10 cellular contexts compared by ENCODE assay signal in the genomic region with DNA sequence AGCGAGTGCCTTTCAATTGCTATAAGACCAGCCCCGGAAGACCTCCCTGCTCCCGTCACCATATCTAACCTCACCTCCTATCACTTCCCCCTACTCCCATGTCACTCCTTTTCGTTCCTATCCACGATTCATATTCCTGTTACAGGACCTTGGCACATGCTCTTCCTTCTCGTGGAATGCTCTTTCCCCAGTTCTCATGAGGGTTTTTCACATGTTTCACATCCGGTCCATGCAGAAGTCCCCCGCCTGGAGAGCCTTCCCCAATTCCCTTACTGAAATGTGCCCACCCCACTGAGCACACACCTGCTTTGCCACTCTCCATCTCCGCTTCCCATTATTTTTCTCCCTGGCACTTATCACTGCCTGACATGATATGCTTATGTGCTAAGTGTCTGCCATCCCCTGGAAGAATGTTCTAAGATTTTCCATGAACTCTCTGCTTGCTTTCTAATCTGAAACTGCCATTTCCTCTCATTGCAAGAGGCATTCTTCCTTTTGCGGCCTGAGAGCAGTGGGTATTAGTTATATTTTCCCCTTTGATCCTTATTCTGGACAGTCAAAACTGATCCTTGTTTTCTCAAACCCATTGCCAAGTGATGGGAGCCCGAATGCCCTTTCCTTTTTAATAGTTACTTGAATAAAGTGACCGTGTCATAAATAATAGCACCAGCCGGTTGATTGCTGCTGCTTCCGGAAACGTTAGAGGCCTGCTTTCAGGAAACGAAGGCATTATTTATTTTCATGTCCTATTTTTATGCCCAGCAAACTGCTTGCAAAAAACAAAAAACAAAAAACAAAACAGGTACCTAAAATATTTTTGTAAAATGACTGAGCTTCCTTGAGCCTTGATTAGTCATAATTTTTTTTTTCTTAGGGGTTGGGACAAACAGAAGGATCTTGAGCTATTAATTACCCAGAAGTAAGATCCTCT.
DNase-seq lines count a peak whose midpoint lies in the region; ATAC-seq and TF ChIP-seq lines count a peak whose summit lies in the region.
"Had no signal": no experiment of that assay in that cellular context is flagged by ENCODE, and none has a peak within 500 bp of the region (broad histone marks: within the 10 kb centered on the region; RNA-seq: fewer than 3 reads in every experiment).

No MANE protein-coding gene starts in this region.

- no peaks in the 10 kb centered on the region for H3K27me3 Mint-ChIP-seq in activated B cell treated with CpG ODN at 0.5 μM for 24 hours
- H3K27me3 Mint-ChIP-seq in stimulated activated naive B cell treated with anti-CD40 and anti-IgM and Interleukin-4, amounts not matched to agents 10 μg/mL and 1 μg/mL and 100 μg/mL, for 72 hours = no peaks in the 10 kb centered on the region
- H3K27me3 Mint-ChIP-seq: dendritic cell treated with granulocyte-macrophage colony-stimulating factor and Interleukin-4, amounts not matched to agents 40 ng/mL and 50 ng/mL, for 4 days had no signal

- no peaks in the 10 kb centered on the region for H3K36me3 Mint-ChIP-seq in activated B cell treated with CpG ODN at 0.5 μM for 24 hours (ENCODE audit: low read depth)
- peaks cover 12 to 28% of the 10 kb centered on the region in 2 donors for H3K36me3 Mint-ChIP-seq in stimulated activated naive B cell treated with anti-CD40 and anti-IgM and Interleukin-4, amounts not matched to agents 10 μg/mL and 1 μg/mL and 100 μg/mL, for 72 hours

- H3K79me2 ChIP-seq in HCT116 (ENCODE audit: insufficient read depth, low read length) = no peaks in the 10 kb centered on the region

- TF ChIP-seq RAD21 in HCT116 (IDR thresholded peaks at IDR 0.05; ENCODE audit: low read depth) = no peak

- ATAC-seq in HCT116 (no peak), activated B cell treated with CpG ODN at 0.5 μM for 24 hours (ENCODE audit: low read depth) (no peak), HG02571 (IDR thresholded peaks at IDR 0.05; ENCODE audit: unreplicated experiment) (no peak), HG02970 (IDR thresholded peaks at IDR 0.05; ENCODE audit: low FRiP score, unreplicated experiment) (no peak)
- ATAC-seq in stimulated activated naive B cell treated with anti-CD40 and anti-IgM and Interleukin-4, amounts not matched to agents 10 μg/mL and 1 μg/mL and 100 μg/mL, for 72 hours (replicated peaks) = no peak
- ATAC-seq: activated T-cell treated with anti-CD3 and anti-CD28 coated beads, Interleukin-2, amount 50 U/mL, for 4 hours had no signal

- H3K27ac ChIP-seq in HCT116 (ENCODE audit: low read depth, low read length) = peak overlapping the region; percentile 5; the same call in 1 of the 2 replicates
- H3K27ac ChIP-seq: neutrophil had no signal

- TF ChIP-seq POLR2A in HCT116 (IDR thresholded peaks at IDR 0.05; ENCODE audit: borderline replicate concordance, extremely low read depth, insufficient read depth, insufficient read length) = no peak

- DNase-seq in HCT116 (ENCODE audit: low read depth, low spot score) (no peak), activated B cell treated with CpG ODN at 0.5 μM for 24 hours (no peak), iris pigment epithelial cell (ENCODE audit: low read depth) (peak; percentile 13), RPMI8226 (no peak)
- no peak for DNase-seq in stimulated activated naive B cell treated with anti-CD40 and anti-IgM and Interleukin-4, amounts not matched to agents 10 μg/mL and 1 μg/mL and 100 μg/mL, for 72 hours
- DNase-seq: activated T-cell treated with anti-CD3 and anti-CD28 coated beads, Interleukin-2, amount 50 U/mL, for 4 hours had no signal

- H3K4me2 ChIP-seq in HCT116 (ENCODE audit: low read length) = peak overlapping the region; percentile 55

- no TSS peak for BruUV-seq in HCT116 (replicated peaks; lab: Mats Ljungman, UMichigan)

- peaks cover 34% of the 10 kb centered on the region for H3K4me1 Mint-ChIP-seq in activated B cell treated with CpG ODN at 0.5 μM for 24 hours
- H3K4me1 Mint-ChIP-seq in stimulated activated naive B cell treated with anti-CD40 and anti-IgM and Interleukin-4, amounts not matched to agents 10 μg/mL and 1 μg/mL and 100 μg/mL, for 72 hours = peaks cover 37 to 50% of the 10 kb centered on the region in 2 donors

- CTCF ChIA-PET in HCT116 (lab: Charles Lee) = interaction anchor here (0.6 to 0.7 kb wide), 2 partner anchors 16 to 108 kb away, joined by 3 read pairs; no protein-coding TSS in a partner anchor
- CTCF ChIA-PET in activated B cell treated with CpG ODN at 0.5 μM for 24 hours (lab: Charles Lee) = no interaction called here

- POLR2A ChIA-PET in HCT116 (lab: Charles Lee) = interaction anchor here (0.7 kb wide), 1 partner anchor 16 kb away, joined by 3 read pairs; no protein-coding TSS in a partner anchor
- POLR2A ChIA-PET in activated B cell treated with CpG ODN at 0.5 μM for 24 hours (lab: Charles Lee) = interaction anchor here (0.6 kb wide), 1 partner anchor 22 kb away, joined by 3 read pairs; no protein-coding TSS in a partner anchor

- peak overlapping the region; percentile 69 for H3K27ac Mint-ChIP-seq in activated B cell treated with CpG ODN at 0.5 μM for 24 hours
- H3K27ac Mint-ChIP-seq in stimulated activated naive B cell treated with anti-CD40 and anti-IgM and Interleukin-4, amounts not matched to agents 10 μg/mL and 1 μg/mL and 100 μg/mL, for 72 hours = peak overlapping the region; percentile 93
- H3K27ac Mint-ChIP-seq: dendritic cell treated with granulocyte-macrophage colony-stimulating factor and Interleukin-4, amounts not matched to agents 40 ng/mL and 50 ng/mL, for 4 days had no signal

- H3K9me3 Mint-ChIP-seq in activated B cell treated with CpG ODN at 0.5 μM for 24 hours = peaks cover 6% of the 10 kb centered on the region
- H3K9me3 Mint-ChIP-seq in stimulated activated naive B cell treated with anti-CD40 and anti-IgM and Interleukin-4, amounts not matched to agents 10 μg/mL and 1 μg/mL and 100 μg/mL, for 72 hours = peaks cover 22 to 27% of the 10 kb centered on the region in 2 donors

- no peaks in the 10 kb centered on the region for H3K9me3 ChIP-seq in HCT116 (ENCODE audit: control insufficient read depth in 1 of 2, insufficient read depth in 1 of 2, low read depth in 1 of 2, low read length in 2 of 2)
- H3K9me3 ChIP-seq: neutrophil had no signal

- no peaks in the 10 kb centered on the region for H3K36me3 ChIP-seq in HCT116 (ENCODE audit: control insufficient read depth in 1 of 2, insufficient read depth in 2 of 2, low read length in 2 of 2)
- H3K36me3 ChIP-seq: neutrophil had no signal

- intact Hi-C loops in HCT116 (cut with micrococcal nuclease) (no loop called here), activated B cell treated with CpG ODN at 0.5 μM for 24 hours (cut with micrococcal nuclease) (no loop called here)

- H3K4me1 ChIP-seq in HCT116 (ENCODE audit: control insufficient read depth in 1 of 2, insufficient read depth in 2 of 2, low read length in 2 of 2) = peaks cover 4 to 39% of the 10 kb centered on the region in 2 experiments; a peak in 3 of 4 replicates

- peak overlapping the region; percentile 46 for H3K4me3 Mint-ChIP-seq in activated B cell treated with CpG ODN at 0.5 μM for 24 hours
- H3K4me3 Mint-ChIP-seq in stimulated activated naive B cell treated with anti-CD40 and anti-IgM and Interleukin-4, amounts not matched to agents 10 μg/mL and 1 μg/mL and 100 μg/mL, for 72 hours = peak overlapping the region; percentile 40 to 42
- H3K4me3 Mint-ChIP-seq: activated T-cell treated with anti-CD3 and anti-CD28 coated beads, Interleukin-2, amount 50 U/mL, for 4 hours; dendritic cell treated with granulocyte-macrophage colony-stimulating factor and Interleukin-4, amounts not matched to agents 40 ng/mL and 50 ng/mL, for 4 days had no signal

- no peaks in the 10 kb centered on the region for H4K20me1 ChIP-seq in HCT116 (ENCODE audit: insufficient read depth)

- H3K9ac ChIP-seq in HCT116 (ENCODE audit: low read length) = 0 out of 2 replicates have a peak overlapping the region, but pooled peaks have one; percentile 1

- no peaks in the 10 kb centered on the region; the same call in 1 of the 2 replicates for H3K9me2 ChIP-seq in HCT116 (ENCODE audit: insufficient read depth)

- no peak overlapping the region for H3K4me3 ChIP-seq in HCT116 (replicated peaks in 1 of 2; ENCODE audit: low read depth in 1 of 2, low read length in 2 of 2)

- TF ChIP-seq CTCF in HCT116 (IDR thresholded peaks at IDR 0.05 in 2 of 3, conservative IDR thresholded peaks at IDR 0.05 in 1 of 3; ENCODE audit: borderline replicate concordance in 1 of 3, insufficient read depth in 1 of 3, low read depth in 2 of 3, low read length in 2 of 3) = no peak
- TF ChIP-seq CTCF in activated B cell treated with CpG ODN at 0.5 μM for 24 hours (IDR thresholded peaks at IDR 0.05) = no peak

- RAD21 ChIA-PET in HCT116 (lab: Charles Lee; ENCODE audit: low non-redundant PET in 1 of 2, low total read pairs in 2 of 2, uncharacterized antibody in 2 of 2, unreplicated experiment in 2 of 2) = no interaction called here

- H3K27me3 ChIP-seq in HCT116 (ENCODE audit: insufficient read depth, low read length) = no peaks in the 10 kb centered on the region
- H3K27me3 ChIP-seq: neutrophil had no signal

- H2AFZ ChIP-seq in HCT116 (ENCODE audit: low read depth, low read length, poor library complexity, severe bottlenecking) = peak overlapping the region; percentile 75

TF ChIP-seq in HCT116, 20 proteins besides CTCF, POLR2A, EP300 and RAD21 (continues in another document):
- no peak for TF ChIP-seq FOSL1 (IDR thresholded peaks at IDR 0.05; ENCODE audit: low read depth)
- TF ChIP-seq EZH2phosphoT487 (IDR thresholded peaks at IDR 0.05; ENCODE audit: borderline replicate concordance) = no peak
- TF ChIP-seq SRF (IDR thresholded peaks at IDR 0.05; ENCODE audit: low read depth) = no peak
- TF ChIP-seq, protein P1, sequence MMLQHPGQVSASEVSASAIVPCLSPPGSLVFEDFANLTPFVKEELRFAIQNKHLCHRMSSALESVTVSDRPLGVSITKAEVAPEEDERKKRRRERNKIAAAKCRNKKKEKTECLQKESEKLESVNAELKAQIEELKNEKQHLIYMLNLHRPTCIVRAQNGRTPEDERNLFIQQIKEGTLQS (IDR thresholded peaks at IDR 0.05) = no peak
